Comparison of ENCODE assay signal across 8 cellular contexts in the genomic region with DNA sequence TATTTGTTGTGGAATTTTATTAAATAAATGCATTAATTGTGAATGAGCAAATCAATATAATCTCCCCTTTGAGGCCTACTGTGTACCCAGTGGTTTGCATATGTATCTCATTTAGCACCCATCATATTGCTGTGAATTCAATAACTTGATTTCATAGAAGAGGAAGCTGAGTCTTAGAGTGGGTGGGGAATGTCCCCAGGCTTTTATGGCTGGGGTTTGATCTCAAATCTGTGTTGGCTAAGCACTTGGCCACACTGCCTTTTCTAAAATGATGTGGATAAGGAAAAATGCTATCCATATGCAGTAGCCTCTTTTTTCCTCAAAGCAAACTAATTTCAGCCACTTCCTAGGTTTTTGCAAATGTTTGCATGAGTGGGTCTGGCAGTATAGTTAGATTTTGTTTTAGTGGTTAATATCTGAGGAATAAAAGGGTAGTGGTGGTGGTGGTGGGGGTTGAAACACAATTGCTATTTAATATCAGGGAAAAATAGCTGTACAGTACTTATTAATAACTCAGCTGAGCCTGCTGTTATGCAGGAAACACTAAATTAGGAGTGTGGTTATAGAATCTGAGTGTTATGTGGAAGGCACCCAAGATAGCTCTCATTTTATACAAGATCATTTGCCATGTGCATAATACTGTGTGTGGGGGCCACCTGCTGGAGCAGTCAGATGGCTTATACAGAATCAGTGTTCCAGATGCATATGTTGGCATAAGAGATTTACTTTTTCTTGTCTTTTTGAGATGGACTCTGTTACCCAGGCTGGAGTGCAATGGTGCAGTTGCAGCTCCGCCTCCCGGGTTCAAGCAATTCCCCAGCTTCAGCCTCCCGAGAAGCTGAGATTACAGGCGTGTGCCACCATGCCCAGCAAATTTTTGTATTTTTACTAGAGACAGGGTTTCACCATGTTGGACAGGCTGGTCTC.
A peak's percentile ranks its signal among the peaks of the same experiment; 100 is the strongest.
DNase-seq lines count a peak whose midpoint lies in the region; ATAC-seq and TF ChIP-seq lines count a peak whose summit lies in the region.

No MANE protein-coding gene starts in this region.

- H3K9me3 ChIP-seq in thoracic aorta: no peaks in the 10 kb centered on the region

- TF ChIP-seq POLR2A in erythroblast (IDR thresholded peaks at IDR 0.05; ENCODE audit: low read length): no peak

- no peaks in the 10 kb centered on the region for H3K36me3 ChIP-seq in thoracic aorta

- no peak for ATAC-seq in thoracic aorta (ENCODE audit: insufficient number of reproducible peaks, low FRiP score, low read depth)

- H3K4me3 ChIP-seq in thoracic aorta: no peak overlapping the region

- peak; percentile 72 for DNase-seq in GM04504 (ENCODE audit: low read depth)
- DNase-seq in HCEC 1CT: peak; percentile 67
- peak; percentile 47 for DNase-seq in NCI-H446 treated with DMSO at 0.1 percent for 48 hours (lab: John Stamatoyannopoulos, UW)
- DNase-seq in activated CD8-positive, alpha-beta memory T cell treated with anti-CD3 and anti-CD28 coated beads, Interleukin-2, amount 50 U/mL, for 1 hour (ENCODE audit: extremely low read depth): peak; percentile 18
- peak; percentile 67 to 82 for DNase-seq in erythroblast (lab: John Stamatoyannopoulos, UW)
- DNase-seq in non-pigmented ciliary epithelial cell (ENCODE audit: low read depth): peak; percentile 57
- no peak for DNase-seq in thoracic aorta (ENCODE audit: low spot score)
- no peak for DNase-seq in SHP77 (lab: John Stamatoyannopoulos, UW)

- H3K27ac ChIP-seq in thoracic aorta: peak overlapping the region in 1 of 2 donors; percentile 8

- H3K27me3 ChIP-seq in thoracic aorta (replicated peaks; ENCODE audit: insufficient read depth): no peaks in the 10 kb centered on the region

- H3K4me1 ChIP-seq in thoracic aorta (ENCODE audit: control insufficient read depth in 1 of 2, low read depth in 2 of 2): peaks cover 11 to 31% of the 10 kb centered on the region in 2 donors

- TF ChIP-seq CTCF in thoracic aorta (IDR thresholded peaks at IDR 0.05): peak; percentile 69

Comparison
In these comparisons a context has a peak if more than half of its experiments do, and no peak if none do; other contexts are left out.
1. DNase-seq: peak in GM04504 (single experiment), HCEC 1CT (single experiment), NCI-H446 treated with DMSO at 0.1 percent for 48 hours (single experiment), activated CD8-positive, alpha-beta memory T cell treated with anti-CD3 and anti-CD28 coated beads, Interleukin-2, amount 50 U/mL, for 1 hour (single experiment), erythroblast (2 of 2) and non-pigmented ciliary epithelial cell (single experiment); none in thoracic aorta (single experiment) and SHP77 (0 of 2).